ENCODE assay signal across 1 cellular context in the genomic region with DNA sequence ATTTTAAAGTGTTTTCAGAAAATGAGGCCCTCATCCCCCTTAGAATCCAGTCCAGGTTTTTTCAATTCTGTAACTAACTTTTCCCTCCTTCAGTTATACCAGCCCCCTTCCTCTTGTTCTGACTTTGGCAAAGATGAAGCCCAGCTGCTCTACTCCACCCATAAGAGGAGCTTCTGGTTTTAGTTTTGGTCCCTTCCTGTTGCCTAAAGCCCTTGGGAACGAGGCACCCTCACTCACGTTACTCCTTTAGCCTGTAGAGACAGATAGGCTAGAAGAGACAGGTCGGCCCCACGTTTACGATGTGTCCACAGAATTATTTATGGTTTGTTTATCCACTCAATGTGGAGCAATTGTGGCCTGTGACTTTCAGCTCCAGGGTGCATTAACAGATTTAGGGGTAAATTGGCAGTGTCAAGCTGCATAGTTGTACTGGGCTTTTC.
TF ChIP-seq lines count a peak whose summit lies in the region.

No MANE protein-coding gene starts in this region.

TF ChIP-seq in HEK293, 187 proteins besides CTCF, POLR2A, EP300 and RAD21 (continued from another document and continues in another):
- TF ChIP-seq, protein P1, sequence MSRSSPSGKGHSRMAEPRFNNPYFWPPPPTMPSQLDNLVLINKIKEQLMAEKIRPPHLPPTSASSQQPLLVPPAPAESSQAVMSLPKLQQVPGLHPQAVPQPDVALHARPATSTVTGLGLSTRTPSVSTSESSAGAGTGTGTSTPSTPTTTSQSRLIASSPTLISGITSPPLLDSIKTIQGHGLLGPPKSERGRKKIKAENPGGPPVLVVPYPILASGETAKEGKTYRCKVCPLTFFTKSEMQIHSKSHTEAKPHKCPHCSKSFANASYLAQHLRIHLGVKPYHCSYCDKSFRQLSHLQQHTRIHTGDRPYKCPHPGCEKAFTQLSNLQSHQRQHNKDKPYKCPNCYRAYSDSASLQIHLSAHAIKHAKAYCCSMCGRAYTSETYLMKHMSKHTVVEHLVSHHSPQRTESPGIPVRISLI (tag by site-specific recombination; IDR thresholded peaks at IDR 0.05): no peak
- TF ChIP-seq, protein P2, sequence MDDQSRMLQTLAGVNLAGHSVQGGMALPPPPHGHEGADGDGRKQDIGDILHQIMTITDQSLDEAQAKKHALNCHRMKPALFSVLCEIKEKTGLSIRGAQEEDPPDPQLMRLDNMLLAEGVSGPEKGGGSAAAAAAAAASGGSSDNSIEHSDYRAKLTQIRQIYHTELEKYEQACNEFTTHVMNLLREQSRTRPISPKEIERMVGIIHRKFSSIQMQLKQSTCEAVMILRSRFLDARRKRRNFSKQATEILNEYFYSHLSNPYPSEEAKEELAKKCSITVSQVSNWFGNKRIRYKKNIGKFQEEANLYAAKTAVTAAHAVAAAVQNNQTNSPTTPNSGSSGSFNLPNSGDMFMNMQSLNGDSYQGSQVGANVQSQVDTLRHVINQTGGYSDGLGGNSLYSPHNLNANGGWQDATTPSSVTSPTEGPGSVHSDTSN (CRISPR knock-in tag; IDR thresholded peaks at IDR 0.05): no peak
- TF ChIP-seq, protein P3, sequence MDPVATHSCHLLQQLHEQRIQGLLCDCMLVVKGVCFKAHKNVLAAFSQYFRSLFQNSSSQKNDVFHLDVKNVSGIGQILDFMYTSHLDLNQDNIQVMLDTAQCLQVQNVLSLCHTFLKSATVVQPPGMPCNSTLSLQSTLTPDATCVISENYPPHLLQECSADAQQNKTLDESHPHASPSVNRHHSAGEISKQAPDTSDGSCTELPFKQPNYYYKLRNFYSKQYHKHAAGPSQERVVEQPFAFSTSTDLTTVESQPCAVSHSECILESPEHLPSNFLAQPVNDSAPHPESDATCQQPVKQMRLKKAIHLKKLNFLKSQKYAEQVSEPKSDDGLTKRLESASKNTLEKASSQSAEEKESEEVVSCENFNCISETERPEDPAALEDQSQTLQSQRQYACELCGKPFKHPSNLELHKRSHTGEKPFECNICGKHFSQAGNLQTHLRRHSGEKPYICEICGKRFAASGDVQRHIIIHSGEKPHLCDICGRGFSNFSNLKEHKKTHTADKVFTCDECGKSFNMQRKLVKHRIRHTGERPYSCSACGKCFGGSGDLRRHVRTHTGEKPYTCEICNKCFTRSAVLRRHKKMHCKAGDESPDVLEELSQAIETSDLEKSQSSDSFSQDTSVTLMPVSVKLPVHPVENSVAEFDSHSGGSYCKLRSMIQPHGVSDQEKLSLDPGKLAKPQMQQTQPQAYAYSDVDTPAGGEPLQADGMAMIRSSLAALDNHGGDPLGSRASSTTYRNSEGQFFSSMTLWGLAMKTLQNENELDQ (tag by site-specific recombination; IDR thresholded peaks at IDR 0.05; ENCODE audit: low read depth): no peak
- TF ChIP-seq ZNF146 (tag by site-specific recombination; IDR thresholded peaks at IDR 0.05) (no peak), ZNF24 (tag by site-specific recombination; IDR thresholded peaks at IDR 0.05) (no peak), MZF1 (tag by site-specific recombination; IDR thresholded peaks at IDR 0.05; ENCODE audit: borderline replicate concordance) (no peak), EGR2 (tag by site-specific recombination; IDR thresholded peaks at IDR 0.05; ENCODE audit: low read depth) (no peak), HOXD13 (CRISPR knock-in tag; IDR thresholded peaks at IDR 0.05; ENCODE audit: borderline replicate concordance) (no peak), ZNF354C (tag by site-specific recombination; IDR thresholded peaks at IDR 0.05; ENCODE audit: borderline replicate concordance, low read depth) (no peak), ZNF184 (tag by site-specific recombination; IDR thresholded peaks at IDR 0.05) (no peak), ZNF707 (tag by site-specific recombination; IDR thresholded peaks at IDR 0.05) (no peak), ZNF521 (tag by site-specific recombination; IDR thresholded peaks at IDR 0.05) (no peak), ZXDB (tag by site-specific recombination; IDR thresholded peaks at IDR 0.05) (no peak), PRDM1 (tag by site-specific recombination; IDR thresholded peaks at IDR 0.05) (no peak), KLF7 (tag by site-specific recombination; IDR thresholded peaks at IDR 0.05; ENCODE audit: borderline replicate concordance) (no peak), SALL2 (tag by site-specific recombination; IDR thresholded peaks at IDR 0.05; ENCODE audit: borderline replicate concordance) (no peak), ZNF214 (tag by site-specific recombination; IDR thresholded peaks at IDR 0.05; ENCODE audit: borderline replicate concordance) (no peak), ZNF664 (tag by site-specific recombination; IDR thresholded peaks at IDR 0.05) (no peak), ZNF138 (tag by site-specific recombination; IDR thresholded peaks at IDR 0.05; ENCODE audit: borderline replicate concordance) (no peak), ZBTB48 (tag by site-specific recombination; IDR thresholded peaks at IDR 0.05) (0 out of 2 replicates have a peak, but pooled peaks have one; percentile 40), ZFHX2 (tag by site-specific recombination; conservative IDR thresholded peaks at IDR 0.05) (no peak), ZNF426 (tag by site-specific recombination; IDR thresholded peaks at IDR 0.05) (no peak), ZNF391 (tag by site-specific recombination; IDR thresholded peaks at IDR 0.05; ENCODE audit: borderline replicate concordance, low read depth) (no peak), KLF16 (tag by site-specific recombination; IDR thresholded peaks at IDR 0.05) (no peak), MEIS1 (CRISPR knock-in tag; IDR thresholded peaks at IDR 0.05; ENCODE audit: borderline replicate concordance) (peak; percentile 77; the same call in 1 of the 2 replicates), ZBTB8A (tag by site-specific recombination; IDR thresholded peaks at IDR 0.05) (0 out of 2 replicates have a peak, but pooled peaks have one; percentile 18), ZNF223 (tag by site-specific recombination; IDR thresholded peaks at IDR 0.05) (no peak)
- TF ChIP-seq, protein P4, sequence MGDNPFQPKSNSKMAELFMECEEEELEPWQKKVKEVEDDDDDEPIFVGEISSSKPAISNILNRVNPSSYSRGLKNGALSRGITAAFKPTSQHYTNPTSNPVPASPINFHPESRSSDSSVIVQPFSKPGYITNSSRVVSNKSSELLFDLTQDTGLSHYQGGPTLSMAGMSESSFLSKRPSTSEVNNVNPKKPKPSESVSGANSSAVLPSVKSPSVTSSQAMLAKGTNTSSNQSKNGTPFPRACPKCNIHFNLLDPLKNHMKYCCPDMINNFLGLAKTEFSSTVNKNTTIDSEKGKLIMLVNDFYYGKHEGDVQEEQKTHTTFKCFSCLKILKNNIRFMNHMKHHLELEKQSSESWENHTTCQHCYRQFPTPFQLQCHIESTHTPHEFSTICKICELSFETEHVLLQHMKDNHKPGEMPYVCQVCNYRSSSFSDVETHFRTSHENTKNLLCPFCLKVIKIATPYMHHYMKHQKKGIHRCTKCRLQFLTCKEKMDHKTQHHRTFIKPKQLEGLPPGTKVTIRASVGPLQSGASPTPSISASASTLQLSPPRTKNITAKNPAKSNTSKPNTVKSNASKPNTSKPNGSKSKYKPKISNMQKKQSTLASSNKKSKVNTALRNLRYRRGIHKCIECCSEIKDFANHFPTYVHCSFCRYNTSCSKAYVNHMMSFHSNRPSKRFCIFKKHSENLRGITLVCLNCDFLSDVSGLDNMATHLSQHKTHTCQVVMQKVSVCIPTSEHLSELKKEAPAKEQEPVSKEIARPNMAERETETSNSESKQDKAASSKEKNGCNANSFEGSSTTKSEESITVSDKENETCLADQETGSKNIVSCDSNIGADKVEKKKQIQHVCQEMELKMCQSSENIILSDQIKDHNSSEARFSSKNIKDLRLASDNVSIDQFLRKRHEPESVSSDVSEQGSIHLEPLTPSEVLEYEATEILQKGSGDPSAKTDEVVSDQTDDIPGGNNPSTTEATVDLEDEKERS (tag by site-specific recombination; IDR thresholded peaks at IDR 0.05): no peak
- TF ChIP-seq, protein P5, sequence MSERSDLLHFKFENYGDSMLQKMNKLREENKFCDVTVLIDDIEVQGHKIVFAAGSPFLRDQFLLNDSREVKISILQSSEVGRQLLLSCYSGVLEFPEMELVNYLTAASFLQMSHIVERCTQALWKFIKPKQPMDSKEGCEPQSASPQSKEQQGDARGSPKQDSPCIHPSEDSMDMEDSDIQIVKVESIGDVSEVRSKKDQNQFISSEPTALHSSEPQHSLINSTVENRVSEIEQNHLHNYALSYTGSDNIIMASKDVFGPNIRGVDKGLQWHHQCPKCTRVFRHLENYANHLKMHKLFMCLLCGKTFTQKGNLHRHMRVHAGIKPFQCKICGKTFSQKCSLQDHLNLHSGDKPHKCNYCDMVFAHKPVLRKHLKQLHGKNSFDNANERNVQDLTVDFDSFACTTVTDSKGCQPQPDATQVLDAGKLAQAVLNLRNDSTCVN (tag by site-specific recombination; optimal IDR thresholded peaks at IDR 0.05): no peak
- TF ChIP-seq, protein P6, sequence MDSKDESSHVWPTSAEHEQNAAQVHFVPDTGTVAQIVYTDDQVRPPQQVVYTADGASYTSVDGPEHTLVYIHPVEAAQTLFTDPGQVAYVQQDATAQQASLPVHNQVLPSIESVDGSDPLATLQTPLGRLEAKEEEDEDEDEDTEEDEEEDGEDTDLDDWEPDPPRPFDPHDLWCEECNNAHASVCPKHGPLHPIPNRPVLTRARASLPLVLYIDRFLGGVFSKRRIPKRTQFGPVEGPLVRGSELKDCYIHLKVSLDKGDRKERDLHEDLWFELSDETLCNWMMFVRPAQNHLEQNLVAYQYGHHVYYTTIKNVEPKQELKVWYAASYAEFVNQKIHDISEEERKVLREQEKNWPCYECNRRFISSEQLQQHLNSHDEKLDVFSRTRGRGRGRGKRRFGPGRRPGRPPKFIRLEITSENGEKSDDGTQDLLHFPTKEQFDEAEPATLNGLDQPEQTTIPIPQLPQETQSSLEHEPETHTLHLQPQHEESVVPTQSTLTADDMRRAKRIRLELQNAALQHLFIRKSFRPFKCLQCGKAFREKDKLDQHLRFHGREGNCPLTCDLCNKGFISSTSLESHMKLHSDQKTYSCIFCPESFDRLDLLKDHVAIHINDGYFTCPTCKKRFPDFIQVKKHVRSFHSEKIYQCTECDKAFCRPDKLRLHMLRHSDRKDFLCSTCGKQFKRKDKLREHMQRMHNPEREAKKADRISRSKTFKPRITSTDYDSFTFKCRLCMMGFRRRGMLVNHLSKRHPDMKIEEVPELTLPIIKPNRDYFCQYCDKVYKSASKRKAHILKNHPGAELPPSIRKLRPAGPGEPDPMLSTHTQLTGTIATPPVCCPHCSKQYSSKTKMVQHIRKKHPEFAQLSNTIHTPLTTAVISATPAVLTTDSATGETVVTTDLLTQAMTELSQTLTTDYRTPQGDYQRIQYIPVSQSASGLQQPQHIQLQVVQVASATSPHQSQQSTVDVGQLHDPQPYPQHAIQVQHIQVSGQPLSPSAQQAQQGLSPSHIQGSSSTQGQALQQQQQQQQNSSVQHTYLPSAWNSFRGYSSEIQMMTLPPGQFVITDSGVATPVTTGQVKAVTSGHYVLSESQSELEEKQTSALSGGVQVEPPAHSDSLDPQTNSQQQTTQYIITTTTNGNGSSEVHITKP (tag by site-specific recombination; IDR thresholded peaks at IDR 0.05): no peak
- TF ChIP-seq, protein P7, sequence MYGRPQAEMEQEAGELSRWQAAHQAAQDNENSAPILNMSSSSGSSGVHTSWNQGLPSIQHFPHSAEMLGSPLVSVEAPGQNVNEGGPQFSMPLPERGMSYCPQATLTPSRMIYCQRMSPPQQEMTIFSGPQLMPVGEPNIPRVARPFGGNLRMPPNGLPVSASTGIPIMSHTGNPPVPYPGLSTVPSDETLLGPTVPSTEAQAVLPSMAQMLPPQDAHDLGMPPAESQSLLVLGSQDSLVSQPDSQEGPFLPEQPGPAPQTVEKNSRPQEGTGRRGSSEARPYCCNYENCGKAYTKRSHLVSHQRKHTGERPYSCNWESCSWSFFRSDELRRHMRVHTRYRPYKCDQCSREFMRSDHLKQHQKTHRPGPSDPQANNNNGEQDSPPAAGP (tag by site-specific recombination; IDR thresholded peaks at IDR 0.05): no peak
- TF ChIP-seq, protein P8, sequence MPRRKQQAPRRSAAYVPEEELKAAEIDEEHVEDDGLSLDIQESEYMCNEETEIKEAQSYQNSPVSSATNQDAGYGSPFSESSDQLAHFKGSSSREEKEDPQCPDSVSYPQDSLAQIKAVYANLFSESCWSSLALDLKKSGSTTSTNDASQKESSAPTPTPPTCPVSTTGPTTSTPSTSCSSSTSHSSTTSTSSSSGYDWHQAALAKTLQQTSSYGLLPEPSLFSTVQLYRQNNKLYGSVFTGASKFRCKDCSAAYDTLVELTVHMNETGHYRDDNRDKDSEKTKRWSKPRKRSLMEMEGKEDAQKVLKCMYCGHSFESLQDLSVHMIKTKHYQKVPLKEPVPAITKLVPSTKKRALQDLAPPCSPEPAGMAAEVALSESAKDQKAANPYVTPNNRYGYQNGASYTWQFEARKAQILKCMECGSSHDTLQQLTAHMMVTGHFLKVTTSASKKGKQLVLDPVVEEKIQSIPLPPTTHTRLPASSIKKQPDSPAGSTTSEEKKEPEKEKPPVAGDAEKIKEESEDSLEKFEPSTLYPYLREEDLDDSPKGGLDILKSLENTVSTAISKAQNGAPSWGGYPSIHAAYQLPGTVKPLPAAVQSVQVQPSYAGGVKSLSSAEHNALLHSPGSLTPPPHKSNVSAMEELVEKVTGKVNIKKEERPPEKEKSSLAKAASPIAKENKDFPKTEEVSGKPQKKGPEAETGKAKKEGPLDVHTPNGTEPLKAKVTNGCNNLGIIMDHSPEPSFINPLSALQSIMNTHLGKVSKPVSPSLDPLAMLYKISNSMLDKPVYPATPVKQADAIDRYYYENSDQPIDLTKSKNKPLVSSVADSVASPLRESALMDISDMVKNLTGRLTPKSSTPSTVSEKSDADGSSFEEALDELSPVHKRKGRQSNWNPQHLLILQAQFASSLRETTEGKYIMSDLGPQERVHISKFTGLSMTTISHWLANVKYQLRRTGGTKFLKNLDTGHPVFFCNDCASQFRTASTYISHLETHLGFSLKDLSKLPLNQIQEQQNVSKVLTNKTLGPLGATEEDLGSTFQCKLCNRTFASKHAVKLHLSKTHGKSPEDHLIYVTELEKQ (tag by site-specific recombination; IDR thresholded peaks at IDR 0.05; ENCODE audit: borderline replicate concordance): no peak
- TF ChIP-seq, protein P9, sequence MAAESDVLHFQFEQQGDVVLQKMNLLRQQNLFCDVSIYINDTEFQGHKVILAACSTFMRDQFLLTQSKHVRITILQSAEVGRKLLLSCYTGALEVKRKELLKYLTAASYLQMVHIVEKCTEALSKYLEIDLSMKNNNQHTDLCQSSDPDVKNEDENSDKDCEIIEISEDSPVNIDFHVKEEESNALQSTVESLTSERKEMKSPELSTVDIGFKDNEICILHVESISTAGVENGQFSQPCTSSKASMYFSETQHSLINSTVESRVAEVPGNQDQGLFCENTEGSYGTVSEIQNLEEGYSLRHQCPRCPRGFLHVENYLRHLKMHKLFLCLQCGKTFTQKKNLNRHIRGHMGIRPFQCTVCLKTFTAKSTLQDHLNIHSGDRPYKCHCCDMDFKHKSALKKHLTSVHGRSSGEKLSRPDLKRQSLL (tag by site-specific recombination; IDR thresholded peaks at IDR 0.05): no peak
- TF ChIP-seq, protein P10, sequence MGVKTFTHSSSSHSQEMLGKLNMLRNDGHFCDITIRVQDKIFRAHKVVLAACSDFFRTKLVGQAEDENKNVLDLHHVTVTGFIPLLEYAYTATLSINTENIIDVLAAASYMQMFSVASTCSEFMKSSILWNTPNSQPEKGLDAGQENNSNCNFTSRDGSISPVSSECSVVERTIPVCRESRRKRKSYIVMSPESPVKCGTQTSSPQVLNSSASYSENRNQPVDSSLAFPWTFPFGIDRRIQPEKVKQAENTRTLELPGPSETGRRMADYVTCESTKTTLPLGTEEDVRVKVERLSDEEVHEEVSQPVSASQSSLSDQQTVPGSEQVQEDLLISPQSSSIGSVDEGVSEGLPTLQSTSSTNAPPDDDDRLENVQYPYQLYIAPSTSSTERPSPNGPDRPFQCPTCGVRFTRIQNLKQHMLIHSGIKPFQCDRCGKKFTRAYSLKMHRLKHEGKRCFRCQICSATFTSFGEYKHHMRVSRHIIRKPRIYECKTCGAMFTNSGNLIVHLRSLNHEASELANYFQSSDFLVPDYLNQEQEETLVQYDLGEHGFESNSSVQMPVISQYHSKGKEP (tag by site-specific recombination; IDR thresholded peaks at IDR 0.05): 0 out of 2 replicates have a peak, but pooled peaks have one; percentile 22
